ENCODE assay signal across 21 cellular contexts in genomic region chr9:38401994-38402393, GRCh38. TPM values are rescaled to one million over a fixed set of nuclear protein-coding genes. Genes with fewer than 3 reads are reported as not detected.
DNase-seq lines count a peak whose midpoint lies in the region; ATAC-seq lines count a peak whose summit lies in the region.
"Had no signal": no experiment of that assay in that cellular context is flagged by ENCODE, and none has a peak within 500 bp of the region (broad histone marks: within the 10 kb centered on the region; RNA-seq: fewer than 3 reads in every experiment).

No MANE protein-coding gene starts in this region.

- no peak overlapping the region for H3K27ac Mint-ChIP-seq in stimulated activated naive B cell treated with anti-CD40 and anti-IgM and Interleukin-4, amounts not matched to agents 10 μg/mL and 1 μg/mL and 100 μg/mL, for 72 hours

- no peaks in the 10 kb centered on the region for H3K9me3 Mint-ChIP-seq in stimulated activated naive B cell treated with anti-CD40 and anti-IgM and Interleukin-4, amounts not matched to agents 10 μg/mL and 1 μg/mL and 100 μg/mL, for 72 hours
- H3K9me3 Mint-ChIP-seq: CD14-positive monocyte had no signal

- H3K27me3 Mint-ChIP-seq in stimulated activated naive B cell treated with anti-CD40 and anti-IgM and Interleukin-4, amounts not matched to agents 10 μg/mL and 1 μg/mL and 100 μg/mL, for 72 hours: peaks cover 22 to 40% of the 10 kb centered on the region in 2 donors

- peaks cover 3 to 10% of the 10 kb centered on the region in 2 donors for H3K4me1 Mint-ChIP-seq in stimulated activated naive B cell treated with anti-CD40 and anti-IgM and Interleukin-4, amounts not matched to agents 10 μg/mL and 1 μg/mL and 100 μg/mL, for 72 hours
- H3K4me1 Mint-ChIP-seq: CD4-positive, CD25-positive, alpha-beta regulatory T cell had no signal

- peak; percentile 76 for ATAC-seq in left lobe of liver
- ATAC-seq in stimulated activated naive B cell treated with anti-CD40 and anti-IgM and Interleukin-4, amounts not matched to agents 10 μg/mL and 1 μg/mL and 100 μg/mL, for 72 hours (replicated peaks): no peak

- H3K36me3 Mint-ChIP-seq in stimulated activated naive B cell treated with anti-CD40 and anti-IgM and Interleukin-4, amounts not matched to agents 10 μg/mL and 1 μg/mL and 100 μg/mL, for 72 hours: peaks cover 9 to 24% of the 10 kb centered on the region in 2 donors

- DNase-seq in DMS 273 (lab: John Stamatoyannopoulos, UW; ENCODE audit: unreplicated experiment) (peak; percentile 85), DMS 273 treated with DMSO at 0.1 percent for 48 hours (lab: John Stamatoyannopoulos, UW) (peak; percentile 65), NCI-H69 (lab: John Stamatoyannopoulos, UW) (peak; percentile 49), left lobe of liver (ENCODE audit: low spot score) (peak; percentile 59), kidney glomerular epithelial cell (lab: John Stamatoyannopoulos, UW) (no peak), inferior parietal cortex (ENCODE audit: extremely low spot score) (no peak), DMS53 treated with DMSO at 0.1 percent for 48 hours (lab: John Stamatoyannopoulos, UW; ENCODE audit: unreplicated experiment) (no peak)
- DNase-seq in stimulated activated naive B cell treated with anti-CD40 and anti-IgM and Interleukin-4, amounts not matched to agents 10 μg/mL and 1 μg/mL and 100 μg/mL, for 72 hours: no peak
- DNase-seq: 8988T; ACHN; BE2C; C1 segment of cervical spinal cord; CD4-positive, alpha-beta memory T cell; CD4-positive, CD25-positive, alpha-beta regulatory T cell; CD8-positive, alpha-beta memory T cell; COR-L47; DMS153; DMS53; DMS79 treated with DMSO at 0.1 percent for 48 hours; GF-D8 had no signal

- H3K4me3 Mint-ChIP-seq in stimulated activated naive B cell treated with anti-CD40 and anti-IgM and Interleukin-4, amounts not matched to agents 10 μg/mL and 1 μg/mL and 100 μg/mL, for 72 hours: no peak overlapping the region
- H3K4me3 Mint-ChIP-seq: CD14-positive monocyte; CD4-positive, alpha-beta memory T cell; CD4-positive, CD25-positive, alpha-beta regulatory T cell; CD8-positive, alpha-beta memory T cell had no signal

RNA-seq across cellular contexts. Expression of gene ALDH1B1, which starts 9.5 kb away (rescaled TPM):
- 53.7 TPM for total RNA-seq in left lobe of liver

RNA-seq across cellular contexts. Expression of gene IGFBPL1, which starts 22.3 kb away (rescaled TPM):
- not detected for total RNA-seq in left lobe of liver
- total RNA-seq: CD4-positive, alpha-beta memory T cell; CD4-positive, CD25-positive, alpha-beta regulatory T cell; CD8-positive, alpha-beta memory T cell had no signal

Comparison
In these comparisons a context has a peak if more than half of its experiments do, and no peak if none do; other contexts are left out.
1. DNase-seq: peak in DMS 273 (single experiment), DMS 273 treated with DMSO at 0.1 percent for 48 hours (single experiment), NCI-H69 (single experiment) and left lobe of liver (single experiment); none in stimulated activated naive B cell treated with anti-CD40 and anti-IgM and Interleukin-4, amounts not matched to agents 10 μg/mL and 1 μg/mL and 100 μg/mL, for 72 hours (single experiment), kidney glomerular epithelial cell (single experiment), inferior parietal cortex (single experiment) and DMS53 treated with DMSO at 0.1 percent for 48 hours (single experiment).